15 cellular contexts compared by ENCODE assay signal in genomic region chr6:119647309-119647708, GRCh38.
A peak's percentile ranks its signal among the peaks of the same experiment; 100 is the strongest.
DNase-seq lines count a peak whose midpoint lies in the region; ATAC-seq and TF ChIP-seq lines count a peak whose summit lies in the region.
"Had no signal": no experiment of that assay in that cellular context is flagged by ENCODE, and none has a peak within 500 bp of the region (broad histone marks: within the 10 kb centered on the region; RNA-seq: fewer than 3 reads in every experiment).

No MANE protein-coding gene starts in this region.

- H3K9me3 ChIP-seq in adipocyte (ENCODE audit: control insufficient read depth, low read length) (no peaks in the 10 kb centered on the region), skeletal muscle satellite cell (replicated peaks; ENCODE audit: low read length) (no peaks in the 10 kb centered on the region)
- H3K9me3 ChIP-seq: BLaER1 treated with 17β-estradiol and CSF1 and Interleukin-3, amounts not matched to agents 10 nM and 100 nM had no signal

- ATAC-seq in omental fat pad (ENCODE audit: low FRiP score): no peak
- ATAC-seq: Right ventricle myocardium inferior had no signal

- H3K27me3 ChIP-seq in adipocyte (replicated peaks; ENCODE audit: control insufficient read depth, insufficient read depth, low read length) (no peaks in the 10 kb centered on the region), skeletal muscle satellite cell (ENCODE audit: control insufficient read depth, insufficient read depth, low read length) (no peaks in the 10 kb centered on the region)
- H3K27me3 ChIP-seq: BLaER1 treated with 17β-estradiol and CSF1 and Interleukin-3, amounts not matched to agents 10 nM and 100 nM had no signal

- H3K4me3 ChIP-seq in adipocyte (ENCODE audit: low read length) (peak overlapping the region; percentile 32), skeletal muscle satellite cell (ENCODE audit: low read length) (no peak overlapping the region)
- H3K4me3 ChIP-seq: BLaER1 treated with 17β-estradiol and CSF1 and Interleukin-3, amounts not matched to agents 10 nM and 100 nM had no signal

- H3K36me3 ChIP-seq in adipocyte (ENCODE audit: control insufficient read depth, insufficient read depth, low read length, severe bottlenecking): no peaks in the 10 kb centered on the region
- H3K36me3 ChIP-seq in skeletal muscle satellite cell (ENCODE audit: insufficient read depth, low read length): no peaks in the 10 kb centered on the region
- H3K36me3 ChIP-seq: BLaER1 treated with 17β-estradiol and CSF1 and Interleukin-3, amounts not matched to agents 10 nM and 100 nM had no signal

- peak; percentile 48 for DNase-seq in GM03348 (ENCODE audit: low spot score)
- no peak for DNase-seq in adipocyte (ENCODE audit: low read depth)
- DNase-seq in fibroblast of peridontal ligament (ENCODE audit: extremely low read depth): peak; percentile 61
- DNase-seq in omental fat pad (ENCODE audit: low spot score): no peak
- DNase-seq in NCI-H146 treated with DMSO at 0.1 percent for 48 hours (lab: John Stamatoyannopoulos, UW; ENCODE audit: unreplicated experiment): no peak
- DNase-seq in stimulated activated naive CD4-positive, alpha-beta T cell (lab: John Stamatoyannopoulos, UW): no peak
- no peak for DNase-seq in head of caudate nucleus
- DNase-seq: ACHN, DMS 273 treated with DMSO at 0.1 percent for 48 hours, MV-4-11, NCI-H1436 treated with DMSO at 0.1 percent for 48 hours, NCI-H2107 had no signal

- TF ChIP-seq CTCF in omental fat pad (IDR thresholded peaks at IDR 0.05): no peak

- peak overlapping the region; percentile 15 for H3K9ac ChIP-seq in adipocyte (ENCODE audit: low read length)
- no peak overlapping the region for H3K9ac ChIP-seq in skeletal muscle satellite cell (ENCODE audit: low read depth, low read length)
- H3K9ac ChIP-seq: BLaER1 treated with 17β-estradiol and CSF1 and Interleukin-3, amounts not matched to agents 10 nM and 100 nM had no signal

- peak overlapping the region; percentile 16 for H3K4me2 ChIP-seq in skeletal muscle satellite cell (ENCODE audit: low read length)
- H3K4me2 ChIP-seq: BLaER1 treated with 17β-estradiol and CSF1 and Interleukin-3, amounts not matched to agents 10 nM and 100 nM had no signal

- intact Hi-C loops in head of caudate nucleus (cut with DNase I): no loop called here

- H3K4me1 ChIP-seq in adipocyte (ENCODE audit: control insufficient read depth, insufficient read depth, low read length): peaks cover 11% of the 10 kb centered on the region
- H3K4me1 ChIP-seq in skeletal muscle satellite cell (ENCODE audit: control insufficient read depth, insufficient read depth, low read length): peaks cover 9% of the 10 kb centered on the region
- H3K4me1 ChIP-seq: BLaER1 treated with 17β-estradiol and CSF1 and Interleukin-3, amounts not matched to agents 10 nM and 100 nM had no signal

Comparison
In these comparisons a context has a peak if more than half of its experiments do, and no peak if none do; other contexts are left out.
1. DNase-seq: peak in GM03348 (single experiment) and fibroblast of peridontal ligament (single experiment); none in adipocyte (single experiment), omental fat pad (single experiment), NCI-H146 treated with DMSO at 0.1 percent for 48 hours (single experiment), stimulated activated naive CD4-positive, alpha-beta T cell (0 of 6) and head of caudate nucleus (0 of 42).